9 cellular contexts compared by ENCODE assay signal in the genomic region with DNA sequence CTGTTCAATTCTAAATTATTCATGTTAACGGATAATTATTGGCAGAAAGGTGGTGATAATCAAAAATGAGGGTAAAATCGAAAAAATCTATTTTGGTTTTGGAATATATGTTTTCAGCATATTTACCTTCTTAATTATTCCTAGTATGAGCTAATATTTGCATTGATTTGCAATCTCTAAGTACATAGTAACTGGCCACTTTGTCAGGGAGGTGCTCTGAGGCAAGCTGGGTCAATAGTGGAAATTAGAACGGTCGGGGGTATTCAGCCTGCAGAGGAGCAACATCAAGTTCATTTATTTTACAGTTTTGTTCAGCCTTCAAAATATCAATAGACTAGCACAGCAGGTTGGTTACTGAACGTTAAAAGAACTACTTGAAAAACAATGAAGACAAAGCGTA. TPM values are rescaled to one million over a fixed set of nuclear protein-coding genes. Genes with fewer than 3 reads are reported as not detected.
DNase-seq lines count a peak whose midpoint lies in the region; ATAC-seq and TF ChIP-seq lines count a peak whose summit lies in the region.
"Had no signal": no experiment of that assay in that cellular context is flagged by ENCODE, and none has a peak within 500 bp of the region (broad histone marks: within the 10 kb centered on the region; RNA-seq: fewer than 3 reads in every experiment).

No MANE protein-coding gene starts in this region.

- TF ChIP-seq CTCF in progenitor cell of endocrine pancreas (IDR thresholded peaks at IDR 0.05; ENCODE audit: unreplicated experiment) (no peak), omental fat pad (IDR thresholded peaks at IDR 0.05) (no peak)

- H3K9ac ChIP-seq in endocrine pancreas (ENCODE audit: control insufficient read depth, insufficient read depth, low read length): peak overlapping the region; percentile 7

- peak overlapping the region; percentile 97 for H3K4me3 Mint-ChIP-seq in progenitor cell of endocrine pancreas (ENCODE audit: low read depth)

- H3K27ac Mint-ChIP-seq in progenitor cell of endocrine pancreas: peak overlapping the region; percentile 97

- H3K36me3 ChIP-seq in HAP-1 (replicated peaks): peaks cover 7% of the 10 kb centered on the region; the same call in 1 of the 2 replicates
- no peaks in the 10 kb centered on the region for H3K36me3 ChIP-seq in endocrine pancreas (ENCODE audit: control insufficient read depth, insufficient read depth, low read length)
- H3K36me3 ChIP-seq: neutrophil had no signal

- no peaks in the 10 kb centered on the region for H3K9me3 Mint-ChIP-seq in progenitor cell of endocrine pancreas (ENCODE audit: low read depth)

- H3K4me3 ChIP-seq in HAP-1 (peak overlapping the region; percentile 85), endocrine pancreas (ENCODE audit: control insufficient read depth, insufficient read depth, low read length) (peak overlapping the region; percentile 98)

- no peak for ATAC-seq in HG02840 (IDR thresholded peaks at IDR 0.05; ENCODE audit: low FRiP score, unreplicated experiment)
- ATAC-seq in omental fat pad (ENCODE audit: low FRiP score): no peak

- H3K27me3 ChIP-seq in HAP-1 (ENCODE audit: low read depth): no peaks in the 10 kb centered on the region
- H3K27me3 ChIP-seq in endocrine pancreas (ENCODE audit: control insufficient read depth, insufficient read depth, low read length): no peaks in the 10 kb centered on the region

- peaks cover 10% of the 10 kb centered on the region for H3K36me3 Mint-ChIP-seq in progenitor cell of endocrine pancreas (ENCODE audit: insufficient read depth)

- H3K9me3 ChIP-seq in HAP-1: no peaks in the 10 kb centered on the region
- H3K9me3 ChIP-seq in endocrine pancreas (ENCODE audit: control insufficient read depth, low read length): no peaks in the 10 kb centered on the region
- H3K9me3 ChIP-seq: neutrophil had no signal

- peaks cover 15% of the 10 kb centered on the region for H3K27me3 Mint-ChIP-seq in progenitor cell of endocrine pancreas

- H3K4me1 ChIP-seq in HAP-1: peaks cover 24% of the 10 kb centered on the region
- H3K4me1 ChIP-seq in endocrine pancreas (ENCODE audit: control insufficient read depth, insufficient read depth, low read length): peaks cover 25% of the 10 kb centered on the region

- in situ Hi-C loops in HAP-1 (cut with MboI; ENCODE audit: low sequenced_read_pairs): no loop called here

- DNase-seq in HAP-1 (ENCODE audit: low spot score in 2 of 2) (peak in 1 of 2 experiments; percentile 17), NCI-H748 treated with DMSO at 0.1 percent for 48 hours (lab: John Stamatoyannopoulos, UW) (peak; percentile 98), progenitor cell of endocrine pancreas (ENCODE audit: low spot score, unreplicated experiment) (no peak), NCI-H2227 treated with DMSO at 0.1 percent for 48 hours (lab: John Stamatoyannopoulos, UW) (no peak), NCI-H128 (lab: John Stamatoyannopoulos, UW; ENCODE audit: unreplicated experiment) (no peak), omental fat pad (ENCODE audit: low spot score) (no peak)

- peaks cover 39% of the 10 kb centered on the region for H3K4me1 Mint-ChIP-seq in progenitor cell of endocrine pancreas (ENCODE audit: low read depth)

RNA-seq across cellular contexts. Expression of gene OTUD7B, which starts 1.8 kb away (rescaled TPM):
- total RNA-seq in progenitor cell of endocrine pancreas: 29.1 and 30.3 TPM in 2 replicates
- 10 to 100 TPM; 17.0 to 37.9 (median 27.5) TPM for total RNA-seq in omental fat pad

RNA-seq across cellular contexts. Expression of gene VPS45, which starts 58.9 kb away (rescaled TPM):
- total RNA-seq in progenitor cell of endocrine pancreas (53.0 and 58.1 TPM in 2 replicates), omental fat pad (10 to 100 TPM; 18.0 to 42.1 (median 31.1) TPM)
